Comparison of ENCODE assay signal across 12 cellular contexts in the genomic region with DNA sequence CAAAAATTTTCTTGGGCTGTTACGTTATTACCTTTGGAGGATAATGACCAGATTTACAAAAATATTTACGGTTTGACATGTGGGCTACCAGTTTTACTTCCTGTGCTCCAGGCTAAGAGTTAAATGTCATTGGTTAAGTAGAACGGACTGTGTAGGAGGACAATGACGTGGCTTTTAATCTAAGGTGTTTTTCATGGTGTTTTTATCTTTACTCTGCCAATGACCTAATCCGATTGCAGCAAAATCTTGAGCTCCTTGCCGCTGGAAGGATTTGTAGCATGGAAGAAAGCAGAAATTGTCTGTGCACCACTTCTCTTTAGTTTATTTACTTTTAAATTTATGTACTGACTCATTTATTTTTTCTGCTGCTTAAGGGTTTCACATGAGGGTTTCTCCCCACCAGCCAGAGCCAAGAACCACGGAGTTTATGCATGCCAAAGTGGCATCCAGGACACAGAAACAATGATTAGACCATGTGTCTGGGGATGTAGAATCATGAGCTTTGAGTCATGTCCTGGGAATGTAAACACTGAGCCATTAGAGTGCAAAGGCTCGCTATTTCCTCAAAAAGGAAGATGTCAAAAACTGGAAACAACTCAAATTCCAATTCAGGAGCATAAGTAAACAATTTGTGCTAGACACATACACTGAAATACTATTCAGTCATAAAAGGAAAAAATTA. TPM values are rescaled to one million over a fixed set of nuclear protein-coding genes. Genes with fewer than 3 reads are reported as not detected.
DNase-seq lines count a peak whose midpoint lies in the region; ATAC-seq and TF ChIP-seq lines count a peak whose summit lies in the region.
"Had no signal": no experiment of that assay in that cellular context is flagged by ENCODE, and none has a peak within 500 bp of the region (broad histone marks: within the 10 kb centered on the region; RNA-seq: fewer than 3 reads in every experiment).

No MANE protein-coding gene starts in this region.

- H3K23ac ChIP-seq in neuronal stem cell (ENCODE audit: low read depth, low read length, poor library complexity) = no peak overlapping the region

- peak overlapping the region; percentile 97 for H3K4me3 ChIP-seq in CD4-positive, CD25-positive, alpha-beta regulatory T cell (ENCODE audit: low read depth, low read length)
- H3K4me3 ChIP-seq in esophagus muscularis mucosa = peak overlapping the region in 1 of 4 donors; percentile 6
- H3K4me3 ChIP-seq in neuronal stem cell (ENCODE audit: low read length in 2 of 2) = no peak overlapping the region

- WGBS in esophagus muscularis mucosa = 40% methylated on average over 8 of the region's 8 CpGs
- WGBS in neuronal stem cell (ENCODE audit: extremely low coverage in 2 of 2, insufficient read length in 2 of 2, insufficient replicate concordance in 1 of 2), 2 donors = no CpG with 5 or more reads among the region's 8 CpGs

- no peak for TF ChIP-seq POLR2A in esophagus muscularis mucosa (IDR thresholded peaks at IDR 0.05; ENCODE audit: low read depth)

- no peak overlapping the region for H3K18ac ChIP-seq in neuronal stem cell (ENCODE audit: low read length)

- H3K9ac ChIP-seq in neuronal stem cell (ENCODE audit: low read depth, low read length, poor library complexity) = no peak overlapping the region

- H2AK5ac ChIP-seq in neuronal stem cell (ENCODE audit: low read depth, low read length) = no peak overlapping the region

- no peak overlapping the region for H2BK12ac ChIP-seq in neuronal stem cell (ENCODE audit: low read length)

- peak in 2 of 3 donors; percentile 49 to 58 for DNase-seq in CD4-positive, CD25-positive, alpha-beta regulatory T cell
- DNase-seq in NCI-H460 (ENCODE audit: extremely low read depth, low read depth) (peak; percentile 65), esophagus muscularis mucosa (ENCODE audit: extremely low spot score) (no peak), neuronal stem cell (ENCODE audit: low spot score) (no peak), NCI-H146 (lab: John Stamatoyannopoulos, UW) (no peak)
- DNase-seq in activated effector memory CD4-positive, alpha-beta T cell treated with anti-CD3 and anti-CD28 coated beads, Interleukin-2, amount 50 U/mL, for 16 hours = no peak
- DNase-seq: natural killer cell, SIG-M5 had no signal

- H3K36me3 Mint-ChIP-seq in CD4-positive, CD25-positive, alpha-beta regulatory T cell = peaks cover 10% of the 10 kb centered on the region
- H3K36me3 Mint-ChIP-seq: activated naive CD8-positive, alpha-beta T cell had no signal

- intact Hi-C loops in esophagus muscularis mucosa (cut with DNase I) = no loop called here

- TF ChIP-seq EP300 in esophagus muscularis mucosa (IDR thresholded peaks at IDR 0.05) = no peak

- peaks cover 0 to 6% (median 0%) of the 10 kb centered on the region in 7 donors for H3K9me3 Mint-ChIP-seq in CD4-positive, CD25-positive, alpha-beta regulatory T cell
- H3K9me3 Mint-ChIP-seq: natural killer cell had no signal

- H3K79me1 ChIP-seq in neuronal stem cell (ENCODE audit: low read depth, low read length) = no peaks in the 10 kb centered on the region

- H3K14ac ChIP-seq in neuronal stem cell (ENCODE audit: low read length) = no peak overlapping the region

- H3K27me3 Mint-ChIP-seq in CD4-positive, CD25-positive, alpha-beta regulatory T cell = no peaks in the 10 kb centered on the region
- H3K27me3 Mint-ChIP-seq: activated naive CD8-positive, alpha-beta T cell had no signal

- H2BK5ac ChIP-seq in neuronal stem cell (ENCODE audit: low read length) = no peak overlapping the region

- H3K4ac ChIP-seq in neuronal stem cell (ENCODE audit: low read length) = no peak overlapping the region

- H2BK15ac ChIP-seq in neuronal stem cell (ENCODE audit: low read length) = no peak overlapping the region

- H3K27ac ChIP-seq in CD4-positive, CD25-positive, alpha-beta regulatory T cell (ENCODE audit: insufficient read depth, low read length, poor library complexity, severe bottlenecking) = peak overlapping the region; percentile 75
- H3K27ac ChIP-seq in esophagus muscularis mucosa (replicated peaks in 1 of 4) (peak overlapping the region in 3 of 4 donors; percentile 2 to 66 (median 60)), neuronal stem cell (replicated peaks; ENCODE audit: low read length) (no peak overlapping the region)

- peak; percentile 41 to 43 for ATAC-seq in CD4-positive, CD25-positive, alpha-beta regulatory T cell (ENCODE audit: low read depth in 2 of 2)
- no peak for ATAC-seq in HG02840 (IDR thresholded peaks at IDR 0.05; ENCODE audit: low FRiP score, unreplicated experiment)
- no peak for ATAC-seq in GM21367 (IDR thresholded peaks at IDR 0.05; ENCODE audit: unreplicated experiment)
- ATAC-seq: natural killer cell had no signal

- peak overlapping the region; percentile 50 to 95 (median 78) for H3K27ac Mint-ChIP-seq in CD4-positive, CD25-positive, alpha-beta regulatory T cell
- H3K27ac Mint-ChIP-seq: activated naive CD8-positive, alpha-beta T cell; natural killer cell had no signal

- no peak overlapping the region for H2BK120ac ChIP-seq in neuronal stem cell (ENCODE audit: low read depth, low read length)

- H3K27me3 ChIP-seq in CD4-positive, CD25-positive, alpha-beta regulatory T cell (ENCODE audit: control insufficient read depth, insufficient read depth, low read length) = no peaks in the 10 kb centered on the region
- H3K27me3 ChIP-seq in esophagus muscularis mucosa = no peaks in the 10 kb centered on the region
- no peaks in the 10 kb centered on the region for H3K27me3 ChIP-seq in neuronal stem cell (ENCODE audit: control insufficient read depth in 3 of 3, insufficient read depth in 3 of 3, low read depth in 1 of 3, low read length in 3 of 3)

- no peak overlapping the region for H3K4me2 ChIP-seq in neuronal stem cell (ENCODE audit: insufficient read depth, low read length, poor library complexity, severe bottlenecking)

- peak overlapping the region; percentile 76 to 99 (median 96) for H3K4me3 Mint-ChIP-seq in CD4-positive, CD25-positive, alpha-beta regulatory T cell
- H3K4me3 Mint-ChIP-seq: activated naive CD8-positive, alpha-beta T cell; natural killer cell had no signal

- H4K8ac ChIP-seq in neuronal stem cell (ENCODE audit: low read depth, low read length) = no peak overlapping the region

- peaks cover 32% of the 10 kb centered on the region for H3K4me1 ChIP-seq in CD4-positive, CD25-positive, alpha-beta regulatory T cell (ENCODE audit: control insufficient read depth, insufficient read depth, low read length, poor library complexity, severe bottlenecking)
- H3K4me1 ChIP-seq in esophagus muscularis mucosa (peaks cover 10 to 24% (median 19%) of the 10 kb centered on the region in 4 donors), neuronal stem cell (ENCODE audit: control insufficient read depth in 2 of 2, insufficient read depth in 1 of 2, low read depth in 1 of 2, low read length in 2 of 2) (peaks cover 0 to 9% of the 10 kb centered on the region in 2 donors)

- H2AFZ ChIP-seq in neuronal stem cell (ENCODE audit: low read length) = peak overlapping the region; percentile 84

- H3K36me3 ChIP-seq in CD4-positive, CD25-positive, alpha-beta regulatory T cell (ENCODE audit: control insufficient read depth, insufficient read depth, low read length) = no peaks in the 10 kb centered on the region
- no peaks in the 10 kb centered on the region for H3K36me3 ChIP-seq in esophagus muscularis mucosa
- no peaks in the 10 kb centered on the region for H3K36me3 ChIP-seq in neuronal stem cell (replicated peaks in 1 of 2; ENCODE audit: control insufficient read depth in 2 of 2, insufficient read depth in 2 of 2, low read length in 2 of 2)

- TF ChIP-seq CTCF in esophagus muscularis mucosa (IDR thresholded peaks at IDR 0.05) = no peak

- H3K4me1 Mint-ChIP-seq in CD4-positive, CD25-positive, alpha-beta regulatory T cell = peaks cover 26 to 48% (median 39%) of the 10 kb centered on the region in 4 donors

- H3K9me3 ChIP-seq in CD4-positive, CD25-positive, alpha-beta regulatory T cell (ENCODE audit: control insufficient read depth in 2 of 2, low read length in 2 of 2) = no peaks in the 10 kb centered on the region
- H3K9me3 ChIP-seq in esophagus muscularis mucosa (no peaks in the 10 kb centered on the region), neuronal stem cell (replicated peaks in 1 of 2; ENCODE audit: control insufficient read depth in 2 of 2, insufficient read depth in 1 of 2, low read depth in 1 of 2, low read length in 2 of 2) (no peaks in the 10 kb centered on the region)

- H4K91ac ChIP-seq in neuronal stem cell (ENCODE audit: low read depth, low read length, poor library complexity) = no peak overlapping the region

RNA-seq across cellular contexts. Expression of a gene that starts 1.9 kb away (rescaled TPM):
- total RNA-seq in CD4-positive, CD25-positive, alpha-beta regulatory T cell = 109 TPM
- 100 to 1,000 TPM; 318 to 445 (median 387) TPM for polyA plus RNA-seq in CD4-positive, CD25-positive, alpha-beta regulatory T cell
- total RNA-seq in NCI-H460 (2014; rRNA removed; shearing (Covaris generic)) = not detected in 2 replicates
- polyA plus RNA-seq in NCI-H460 (2014; cell fraction: nucleus; rRNA removed) = not detected in 2 replicates
- total RNA-seq in esophagus muscularis mucosa = 1 to 10 TPM in 3 of 4 donors, not detected in 1; 2.5 to 9.4 (median 3.4) TPM
- not detected for polyA plus RNA-seq in neuronal stem cell (2013, experiment 1 of 2)
- not detected for polyA plus RNA-seq in neuronal stem cell (2013, experiment 2 of 2)
- total RNA-seq: temporal lobe had no signal

RNA-seq across cellular contexts. Expression of a gene that starts 12.1 kb away (rescaled TPM):
- total RNA-seq in CD4-positive, CD25-positive, alpha-beta regulatory T cell = 67.5 TPM
- polyA plus RNA-seq in CD4-positive, CD25-positive, alpha-beta regulatory T cell = 100 to 1,000 TPM; 104 to 208 (median 141) TPM
- total RNA-seq in NCI-H460 (2014; rRNA removed; shearing (Covaris generic)) = 0.32 and 0.62 TPM in 2 replicates
- not detected in 2 replicates for polyA plus RNA-seq in NCI-H460 (2014; cell fraction: nucleus; rRNA removed)
- 10 to 100 TPM in 2 of 4 donors, 1 to 10 TPM in 2; 3.7 to 11.1 (median 8.0) TPM for total RNA-seq in esophagus muscularis mucosa
- polyA plus RNA-seq in neuronal stem cell (2013, experiment 1 of 2) = not detected
- polyA plus RNA-seq in neuronal stem cell (2013, experiment 2 of 2) = not detected

RNA-seq across cellular contexts. Expression of a gene that starts 24.1 kb away (rescaled TPM):
- total RNA-seq in CD4-positive, CD25-positive, alpha-beta regulatory T cell = not detected
- polyA plus RNA-seq in CD4-positive, CD25-positive, alpha-beta regulatory T cell = under 1 TPM in 1 of 4 donors, not detected in 3; 0.24 TPM
- 0.10 and 0.55 TPM in 2 replicates for total RNA-seq in NCI-H460 (2014; rRNA removed; shearing (Covaris generic))
- not detected in 2 replicates for polyA plus RNA-seq in NCI-H460 (2014; cell fraction: nucleus; rRNA removed)
- total RNA-seq in esophagus muscularis mucosa = under 1 TPM in 2 of 4 donors, not detected in 2; 0.50 to 0.57 TPM
- polyA plus RNA-seq in neuronal stem cell (2013, experiment 1 of 2) = not detected
- not detected for polyA plus RNA-seq in neuronal stem cell (2013, experiment 2 of 2)
- total RNA-seq: temporal lobe had no signal

Comparison
In these comparisons a context has a peak if more than half of its experiments do, and no peak if none do; other contexts are left out.
1. ATAC-seq: peak in CD4-positive, CD25-positive, alpha-beta regulatory T cell (2 of 2); none in HG02840 (single experiment) and GM21367 (single experiment).
2. DNase-seq: peak in CD4-positive, CD25-positive, alpha-beta regulatory T cell (2 of 3) and NCI-H460 (single experiment); none in esophagus muscularis mucosa (single experiment), neuronal stem cell (single experiment), activated effector memory CD4-positive, alpha-beta T cell treated with anti-CD3 and anti-CD28 coated beads, Interleukin-2, amount 50 U/mL, for 16 hours (single experiment) and NCI-H146 (single experiment).
3. RNA of a gene that starts 1.9 kb away (total RNA-seq): 109 TPM in CD4-positive, CD25-positive, alpha-beta regulatory T cell (single experiment); 2.5 to 9.4 TPM in esophagus muscularis mucosa and not detected in NCI-H460; every median in the first group is over 10 times any median in the second.